13 cellular contexts compared by ENCODE assay signal in the genomic region with DNA sequence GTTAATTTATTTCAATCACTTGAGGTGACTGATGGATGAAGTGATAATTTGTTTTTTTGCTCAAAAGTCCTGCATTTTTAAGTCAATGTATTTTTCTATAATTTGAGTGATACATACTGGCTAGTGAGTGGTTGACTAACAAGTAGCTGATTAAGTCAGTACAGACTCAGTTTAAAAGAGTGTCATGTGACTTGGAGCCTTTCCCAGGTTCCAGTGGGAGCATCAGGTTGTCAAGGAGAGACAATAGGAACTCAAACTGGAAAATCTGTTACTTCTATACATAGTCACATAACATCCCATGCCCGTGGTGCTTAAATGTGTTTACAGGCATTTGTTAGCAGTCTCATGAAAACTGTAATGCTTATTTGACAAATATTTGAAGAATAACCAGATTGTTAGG.
DNase-seq lines count a peak whose midpoint lies in the region; ATAC-seq and TF ChIP-seq lines count a peak whose summit lies in the region.
"Had no signal": no experiment of that assay in that cellular context is flagged by ENCODE, and none has a peak within 500 bp of the region (broad histone marks: within the 10 kb centered on the region; RNA-seq: fewer than 3 reads in every experiment).

No MANE protein-coding gene starts in this region.

- H3K4me3 Mint-ChIP-seq in type B pancreatic cell = no peak overlapping the region

- no peak overlapping the region for H3K27ac Mint-ChIP-seq in type B pancreatic cell

- H3K9me3 ChIP-seq in left lung = no peaks in the 10 kb centered on the region
- H3K9me3 ChIP-seq: esophagus squamous epithelium had no signal

- H3K4me3 ChIP-seq in left lung = no peak overlapping the region
- H3K4me3 ChIP-seq: esophagus squamous epithelium had no signal

- no peaks in the 10 kb centered on the region for H3K27me3 Mint-ChIP-seq in type B pancreatic cell

- intact Hi-C loops in left lung (cut with DNase I) = no loop called here

- H3K27me3 ChIP-seq in left lung = no peaks in the 10 kb centered on the region
- H3K27me3 ChIP-seq: esophagus squamous epithelium had no signal

- peak; percentile 33 for DNase-seq in NCI-H345 (lab: John Stamatoyannopoulos, UW)
- no peak for DNase-seq in NCI-H345 treated with DMSO at 0.1 percent for 48 hours (lab: John Stamatoyannopoulos, UW; ENCODE audit: unreplicated experiment)
- DNase-seq in RPMI7951 (ENCODE audit: low read depth) = peak; percentile 14
- DNase-seq in fibroblast of gingiva (ENCODE audit: low read depth) = peak; percentile 35
- DNase-seq in pulmonary artery endothelial cell (ENCODE audit: low read depth, low spot score) = peak; percentile 5
- no peak for DNase-seq in left lung
- DNase-seq in type B pancreatic cell (ENCODE audit: extremely low spot score, unreplicated experiment) = no peak
- no peak for DNase-seq in SK-N-DZ (ENCODE audit: low spot score)
- DNase-seq: esophagus squamous epithelium, NCI-H1417 had no signal

- H3K4me1 Mint-ChIP-seq in type B pancreatic cell (ENCODE audit: unreplicated experiment) = peaks cover 15% of the 10 kb centered on the region

- H3K4me1 ChIP-seq in left lung = peaks cover 0 to 16% of the 10 kb centered on the region in 2 donors
- H3K4me1 ChIP-seq: parathyroid adenoma had no signal

- no peaks in the 10 kb centered on the region for H3K36me3 ChIP-seq in left lung
- H3K36me3 ChIP-seq: esophagus squamous epithelium had no signal

- H3K9me3 Mint-ChIP-seq in type B pancreatic cell = no peaks in the 10 kb centered on the region

- H3K27ac ChIP-seq in left lung = no peak overlapping the region
- H3K27ac ChIP-seq: esophagus squamous epithelium, HL-60, parathyroid adenoma had no signal

- no peak for ATAC-seq in left lung
- ATAC-seq: left lobe of liver had no signal

- peaks cover 4% of the 10 kb centered on the region for H3K36me3 Mint-ChIP-seq in type B pancreatic cell

- TF ChIP-seq CTCF in left lung (IDR thresholded peaks at IDR 0.05) = no peak
- no peak for TF ChIP-seq CTCF in type B pancreatic cell (conservative IDR thresholded peaks at IDR 0.05)

Comparison
In these comparisons a context has a peak if more than half of its experiments do, and no peak if none do; other contexts are left out.
1. DNase-seq: peak in NCI-H345 (single experiment), RPMI7951 (single experiment), fibroblast of gingiva (single experiment) and pulmonary artery endothelial cell (single experiment); none in NCI-H345 treated with DMSO at 0.1 percent for 48 hours (single experiment), left lung (0 of 2), type B pancreatic cell (single experiment) and SK-N-DZ (single experiment).